In the genomic region with DNA sequence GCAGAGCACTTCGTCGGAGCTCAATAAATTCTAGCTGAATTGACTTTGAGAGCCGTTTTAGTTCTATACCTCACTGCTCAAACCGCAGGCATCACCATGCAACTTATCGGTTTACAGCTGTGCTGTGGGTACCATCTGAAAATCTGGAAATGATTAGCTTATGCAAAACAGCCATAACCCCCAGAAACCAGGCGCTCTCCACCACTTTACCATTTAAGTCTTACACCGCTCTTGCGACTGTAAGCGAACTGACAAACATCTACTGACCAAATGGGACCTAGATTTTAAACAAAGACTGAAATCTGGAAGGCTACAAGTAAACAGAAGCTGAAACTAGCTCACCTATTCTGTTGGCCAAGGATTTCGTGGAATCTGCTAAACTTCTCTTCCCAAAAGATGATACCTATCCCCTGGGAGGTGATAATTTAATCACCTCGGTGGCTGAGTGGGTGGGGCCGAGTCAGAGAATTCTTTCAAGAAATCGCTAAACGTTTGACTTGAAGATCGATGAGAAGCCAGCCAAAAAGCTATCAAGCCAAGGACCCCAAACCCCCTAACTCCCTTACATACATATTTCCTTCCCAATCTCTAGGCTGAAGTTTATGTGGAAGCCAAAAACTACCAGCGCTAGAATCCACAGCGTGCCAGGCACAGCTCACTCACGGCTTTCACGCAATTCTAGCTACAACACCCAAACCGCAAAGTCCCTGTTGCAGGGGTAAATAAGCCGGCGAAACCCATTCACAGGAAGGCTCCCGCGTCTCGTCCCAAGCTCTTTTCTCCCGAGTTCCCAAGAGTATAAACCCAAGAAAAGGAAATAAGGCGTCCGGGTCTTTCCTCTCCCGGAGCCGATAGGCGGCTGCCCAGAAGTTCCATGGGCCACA, we compare ENCODE assay signal across 8 cellular contexts. TPM values are rescaled to one million over a fixed set of nuclear protein-coding genes. Genes with fewer than 3 reads are reported as not detected.
DNase-seq lines count a peak whose midpoint lies in the region; ATAC-seq and TF ChIP-seq lines count a peak whose summit lies in the region.

No MANE protein-coding gene starts in this region.

- DNase-seq in cardiac muscle cell (ENCODE audit: low read depth in 1 of 2, low spot score in 1 of 2) (peak in 1 of 2 donors; percentile 13), cardiac septum (ENCODE audit: low spot score) (no peak), Peyer's patch (no peak), pons (ENCODE audit: low spot score) (no peak), middle frontal gyrus (ENCODE audit: extremely low spot score, low spot score) (no peak)
- DNase-seq in natural killer cell treated with Interleukin-12 subunit alpha and Interleukin-12 subunit beta and Interleukin-15 and Interleukin-18, amount 100 ng/mL, for 72 hours (ENCODE audit: low spot score), result no peak

- H3K27me3 ChIP-seq in cardiac muscle cell, result peaks cover 4% of the 10 kb centered on the region
- no peaks in the 10 kb centered on the region for H3K27me3 ChIP-seq in Peyer's patch
- peaks cover 4% of the 10 kb centered on the region for H3K27me3 ChIP-seq in ectodermal cell (ENCODE audit: control insufficient read depth, insufficient read depth, low read length, poor library complexity, severe bottlenecking)

- no peak for TF ChIP-seq CTCF in cardiac muscle cell (IDR thresholded peaks at IDR 0.05; ENCODE audit: low read depth, low read length)
- no peak for TF ChIP-seq CTCF in Peyer's patch (IDR thresholded peaks at IDR 0.05)

- no peak for TF ChIP-seq POLR2A in Peyer's patch (IDR thresholded peaks at IDR 0.05)

- peak overlapping the region; percentile 86 for H3K27ac ChIP-seq in cardiac muscle cell
- H3K27ac ChIP-seq in Peyer's patch, result peak overlapping the region; percentile 86 to 96 (median 90)
- peak overlapping the region; percentile 59 for H3K27ac ChIP-seq in ectodermal cell (ENCODE audit: insufficient read depth, low read depth, low read length, poor library complexity, severe bottlenecking)

- H3K27me3 Mint-ChIP-seq in natural killer cell treated with Interleukin-12 subunit alpha and Interleukin-12 subunit beta and Interleukin-15 and Interleukin-18, amount 100 ng/mL, for 72 hours, result peaks cover 0 to 2% of the 10 kb centered on the region in 2 donors

- H3K4me3 ChIP-seq in cardiac muscle cell, result peak overlapping the region; percentile 91
- peak overlapping the region; percentile 53 to 93 (median 74) for H3K4me3 ChIP-seq in Peyer's patch
- H3K4me3 ChIP-seq in ectodermal cell (ENCODE audit: insufficient read depth, low read depth, low read length), result peak overlapping the region; percentile 97

- peaks cover 7% of the 10 kb centered on the region for H3K4me1 ChIP-seq in cardiac muscle cell (ENCODE audit: low read depth)
- peaks cover 0 to 17% (median 7%) of the 10 kb centered on the region in 4 donors for H3K4me1 ChIP-seq in Peyer's patch
- no peaks in the 10 kb centered on the region for H3K4me1 ChIP-seq in ectodermal cell (ENCODE audit: control insufficient read depth, insufficient read depth, low read length)

- WGBS in ectodermal cell, 2 experiments, result 17 to 19% methylated on average over 31 of the region's 31 CpGs

- no peaks in the 10 kb centered on the region for H3K36me3 ChIP-seq in cardiac muscle cell
- no peaks in the 10 kb centered on the region for H3K36me3 ChIP-seq in Peyer's patch
- no peaks in the 10 kb centered on the region for H3K36me3 ChIP-seq in ectodermal cell (ENCODE audit: control insufficient read depth, insufficient read depth, low read length)

- H3K36me3 Mint-ChIP-seq in natural killer cell treated with Interleukin-12 subunit alpha and Interleukin-12 subunit beta and Interleukin-15 and Interleukin-18, amount 100 ng/mL, for 72 hours, result peaks cover 4% of the 10 kb centered on the region

- ATAC-seq in HG02798 (IDR thresholded peaks at IDR 0.05; ENCODE audit: poor library complexity, unreplicated experiment), result peak; percentile 60
- peak in 1 of 2 donors; percentile 45 for ATAC-seq in natural killer cell treated with Interleukin-12 subunit alpha and Interleukin-12 subunit beta and Interleukin-15 and Interleukin-18, amount 100 ng/mL, for 72 hours

- intact Hi-C loops in cardiac septum (cut with DNase I), result loop anchor here (1.0 to 10.0 kb wide), 4 partner anchors 45 to 311 kb away; partner anchors contain the start of genes GTF2H1, HPS5, TMEM86A and TSG101

- H3K27ac Mint-ChIP-seq in natural killer cell treated with Interleukin-12 subunit alpha and Interleukin-12 subunit beta and Interleukin-15 and Interleukin-18, amount 100 ng/mL, for 72 hours, result peak overlapping the region; percentile 98 to 99

- H3K9me3 Mint-ChIP-seq in natural killer cell treated with Interleukin-12 subunit alpha and Interleukin-12 subunit beta and Interleukin-15 and Interleukin-18, amount 100 ng/mL, for 72 hours, result no peaks in the 10 kb centered on the region

- H3K4me3 Mint-ChIP-seq in natural killer cell treated with Interleukin-12 subunit alpha and Interleukin-12 subunit beta and Interleukin-15 and Interleukin-18, amount 100 ng/mL, for 72 hours, result peak overlapping the region; percentile 98

- H3K9me3 ChIP-seq in cardiac muscle cell (ENCODE audit: low read depth) (no peaks in the 10 kb centered on the region), Peyer's patch (no peaks in the 10 kb centered on the region), ectodermal cell (ENCODE audit: control insufficient read depth, low read length) (no peaks in the 10 kb centered on the region)

- peaks cover 25 to 40% of the 10 kb centered on the region in 2 donors for H3K4me1 Mint-ChIP-seq in natural killer cell treated with Interleukin-12 subunit alpha and Interleukin-12 subunit beta and Interleukin-15 and Interleukin-18, amount 100 ng/mL, for 72 hours (ENCODE audit: low read depth in 2 of 2)

RNA-seq across cellular contexts. Expression of gene SPTY2D1, which starts 0.6 kb away (rescaled TPM):
- total RNA-seq in cardiac muscle cell (13.4 and 14.3 TPM in 2 replicates), cardiac septum (9.8 TPM), Peyer's patch (10 to 100 TPM; 14.2 to 19.3 (median 17.8) TPM)
- polyA plus RNA-seq in cardiac muscle cell, result 4.3 and 6.6 TPM in 2 replicates
- polyA plus RNA-seq in ectodermal cell (2013, experiment 1 of 4), result 12.8 TPM
- polyA plus RNA-seq in ectodermal cell (2013, experiment 2 of 4), result 15.3 TPM
- polyA plus RNA-seq in ectodermal cell (2013, experiment 3 of 4), result 12.0 TPM
- polyA plus RNA-seq in ectodermal cell (2013, experiment 4 of 4), result 15.6 TPM
- 10 to 100 TPM; 28.8 to 33.4 TPM for total RNA-seq in natural killer cell treated with Interleukin-12 subunit alpha and Interleukin-12 subunit beta and Interleukin-15 and Interleukin-18, amount 100 ng/mL, for 72 hours

RNA-seq across cellular contexts. Expression of gene MISFA, which starts 33.9 kb away (rescaled TPM):
- total RNA-seq in cardiac muscle cell (3.6 and 4.9 TPM in 2 replicates), cardiac septum (6.4 TPM), Peyer's patch (not detected)
- 4.0 and 6.1 TPM in 2 replicates for polyA plus RNA-seq in cardiac muscle cell
- polyA plus RNA-seq in ectodermal cell (2013, experiment 1 of 4), result 10.1 TPM
- 7.9 TPM for polyA plus RNA-seq in ectodermal cell (2013, experiment 2 of 4)
- 2.8 TPM for polyA plus RNA-seq in ectodermal cell (2013, experiment 3 of 4)
- polyA plus RNA-seq in ectodermal cell (2013, experiment 4 of 4), result 3.8 TPM
- 1 to 10 TPM; 3.2 to 3.3 TPM for total RNA-seq in natural killer cell treated with Interleukin-12 subunit alpha and Interleukin-12 subunit beta and Interleukin-15 and Interleukin-18, amount 100 ng/mL, for 72 hours

RNA-seq across cellular contexts. Expression of gene UEVLD, which starts 45.0 kb away (rescaled TPM):
- total RNA-seq in cardiac muscle cell (6.3 and 13.1 TPM in 2 replicates), cardiac septum (16.6 TPM), Peyer's patch (10 to 100 TPM; 19.9 to 34.7 (median 26.3) TPM)
- polyA plus RNA-seq in cardiac muscle cell, result 9.4 and 18.6 TPM in 2 replicates
- 10.2 TPM for polyA plus RNA-seq in ectodermal cell (2013, experiment 1 of 4)
- 8.9 TPM for polyA plus RNA-seq in ectodermal cell (2013, experiment 2 of 4)
- polyA plus RNA-seq in ectodermal cell (2013, experiment 3 of 4), result 8.8 TPM
- polyA plus RNA-seq in ectodermal cell (2013, experiment 4 of 4), result 8.6 TPM
- total RNA-seq in natural killer cell treated with Interleukin-12 subunit alpha and Interleukin-12 subunit beta and Interleukin-15 and Interleukin-18, amount 100 ng/mL, for 72 hours, result 10 to 100 TPM; 18.8 to 38.8 TPM
